ENCODE assay signal across 15 cellular contexts in genomic region chr17:42441717-42442565, GRCh38. TPM values are rescaled to one million over a fixed set of nuclear protein-coding genes. Genes with fewer than 3 reads are reported as not detected.
A peak's percentile ranks its signal among the peaks of the same experiment; 100 is the strongest.
DNase-seq lines count a peak whose midpoint lies in the region; ATAC-seq and TF ChIP-seq lines count a peak whose summit lies in the region.
"Had no signal": no experiment of that assay in that cellular context is flagged by ENCODE, and none has a peak within 500 bp of the region (broad histone marks: within the 10 kb centered on the region; RNA-seq: fewer than 3 reads in every experiment).

No MANE protein-coding gene starts in this region.

- no peaks in the 10 kb centered on the region for H3K36me3 Mint-ChIP-seq in WTC11

- no peaks in the 10 kb centered on the region for H3K9me3 ChIP-seq in heart right ventricle
- no peaks in the 10 kb centered on the region for H3K9me3 ChIP-seq in right lobe of liver
- no peaks in the 10 kb centered on the region for H3K9me3 ChIP-seq in vagina
- H3K9me3 ChIP-seq: body of pancreas had no signal

- H3K27me3 Mint-ChIP-seq in WTC11 (ENCODE audit: low read depth) = no peaks in the 10 kb centered on the region
- H3K27me3 Mint-ChIP-seq in stimulated activated naive CD8-positive, alpha-beta T cell treated with anti-CD3 and anti-CD28 coated beads, Interleukin-15, amount 100 ng/mL, for 72 hours = peaks cover 10% of the 10 kb centered on the region

- no peak for DNase-seq in heart right ventricle
- DNase-seq in Right ventricle myocardium superior = no peak
- no peak for DNase-seq in WTC11 (ENCODE audit: low spot score)
- DNase-seq in right lobe of liver = peak in 1 of 3 donors; percentile 10
- no peak for DNase-seq in stimulated activated naive CD8-positive, alpha-beta T cell treated with anti-CD3 and anti-CD28 coated beads, Interleukin-15, amount 100 ng/mL, for 72 hours
- DNase-seq in NCI-H146 (lab: John Stamatoyannopoulos, UW) = no peak
- no peak for DNase-seq in vagina (ENCODE audit: extremely low spot score in 2 of 2)
- DNase-seq: body of pancreas; IMR-90; mammary epithelial cell; NCI-H748 treated with DMSO at 0.1 percent for 48 hours; stimulated activated CD4-positive, alpha-beta T cell treated with anti-CD3 and anti-CD28 coated beads, Interleukin-1b, Interleukin-23, amount 100 ng/mL, for 48 hours; SW 1271 had no signal

- 41 to 42% methylated on average over 12 of the region's 12 CpGs for WGBS in heart right ventricle, 2 donors
- whole genome bisulfite sequencing in right lobe of liver (ENCODE audit: insufficient coverage, low coverage, low lambda C conversion rate, missing lambda C conversion rate) = 37% methylated on average over 11 of the region's 12 CpGs

- H3K27ac ChIP-seq in heart right ventricle = peak overlapping the region in 6 of 10 donors; percentile 17 to 53 (median 42)
- no peak overlapping the region for H3K27ac ChIP-seq in right lobe of liver
- no peak overlapping the region for H3K27ac ChIP-seq in vagina
- H3K27ac ChIP-seq: body of pancreas had no signal

- no peaks in the 10 kb centered on the region for H3K27me3 ChIP-seq in heart right ventricle
- no peaks in the 10 kb centered on the region for H3K27me3 ChIP-seq in right lobe of liver
- H3K27me3 ChIP-seq in vagina = no peaks in the 10 kb centered on the region
- H3K27me3 ChIP-seq: body of pancreas had no signal

- no peak overlapping the region for H3K4me3 ChIP-seq in heart right ventricle
- no peak overlapping the region for H3K4me3 ChIP-seq in right lobe of liver
- no peak overlapping the region for H3K4me3 ChIP-seq in vagina
- H3K4me3 ChIP-seq: body of pancreas had no signal

- POLR2A ChIA-PET in WTC11 (lab: Charles Lee) = no interaction called here

- H3K4me1 ChIP-seq in heart right ventricle (peaks cover 0 to 24% (median 11%) of the 10 kb centered on the region in 9 donors), right lobe of liver (no peaks in the 10 kb centered on the region), vagina (peaks cover 2% of the 10 kb centered on the region)
- H3K4me1 ChIP-seq: body of pancreas had no signal

- H3K4me3 Mint-ChIP-seq in WTC11 = no peak overlapping the region
- H3K4me3 Mint-ChIP-seq in stimulated activated naive CD8-positive, alpha-beta T cell treated with anti-CD3 and anti-CD28 coated beads, Interleukin-15, amount 100 ng/mL, for 72 hours = no peak overlapping the region

- H3K27ac Mint-ChIP-seq in WTC11 = peak overlapping the region; percentile 66
- H3K27ac Mint-ChIP-seq in stimulated activated naive CD8-positive, alpha-beta T cell treated with anti-CD3 and anti-CD28 coated beads, Interleukin-15, amount 100 ng/mL, for 72 hours = no peak overlapping the region

- H3K4me1 Mint-ChIP-seq in WTC11 = peaks cover 8% of the 10 kb centered on the region
- H3K4me1 Mint-ChIP-seq in stimulated activated naive CD8-positive, alpha-beta T cell treated with anti-CD3 and anti-CD28 coated beads, Interleukin-15, amount 100 ng/mL, for 72 hours = peaks cover 5% of the 10 kb centered on the region

- intact Hi-C loops in heart right ventricle (cut with DNase I) = no loop called here
- intact Hi-C loops in Right ventricle myocardium superior (cut with DNase I) = no loop called here
- intact Hi-C loops in right lobe of liver (cut with DNase I) = no loop called here
- intact Hi-C loops in vagina (cut with DNase I) = no loop called here

- H3K36me3 ChIP-seq in heart right ventricle = no peaks in the 10 kb centered on the region
- H3K36me3 ChIP-seq in right lobe of liver = no peaks in the 10 kb centered on the region
- H3K36me3 ChIP-seq in vagina = no peaks in the 10 kb centered on the region

- CTCF ChIA-PET in WTC11 (lab: Charles Lee) = interaction anchor here (0.5 to 2.2 kb wide), 11 partner anchors 8 to 569 kb away, joined by 3 to 17 read pairs (median 5); no protein-coding TSS in a partner anchor

- ATAC-seq in heart right ventricle (peak in 6 of 8 donors; percentile 28 to 86 (median 46)), Right ventricle myocardium superior (ENCODE audit: poor library complexity) (no peak), WTC11 (peak; percentile 41), right lobe of liver (peak in 3 of 4 donors; percentile 17 to 55 (median 30)), GM21367 (IDR thresholded peaks at IDR 0.05; ENCODE audit: unreplicated experiment) (no peak)
- ATAC-seq in stimulated activated naive CD8-positive, alpha-beta T cell treated with anti-CD3 and anti-CD28 coated beads, Interleukin-15, amount 100 ng/mL, for 72 hours = peak; percentile 48
- ATAC-seq: body of pancreas, esophagus mucosa had no signal

- TF ChIP-seq POLR2A in right lobe of liver (IDR thresholded peaks at IDR 0.05) (no peak), vagina (IDR thresholded peaks at IDR 0.05) (no peak)

- no peak for TF ChIP-seq CTCF in heart right ventricle (IDR thresholded peaks at IDR 0.05)
- TF ChIP-seq CTCF in WTC11 (IDR thresholded peaks at IDR 0.05) = no peak
- no peak for TF ChIP-seq CTCF in right lobe of liver (IDR thresholded peaks at IDR 0.05)
- no peak for TF ChIP-seq CTCF in vagina (IDR thresholded peaks at IDR 0.05)

- H3K9me3 Mint-ChIP-seq in WTC11 = no peaks in the 10 kb centered on the region
- no peaks in the 10 kb centered on the region for H3K9me3 Mint-ChIP-seq in stimulated activated naive CD8-positive, alpha-beta T cell treated with anti-CD3 and anti-CD28 coated beads, Interleukin-15, amount 100 ng/mL, for 72 hours

TF ChIP-seq in WTC11, 78 proteins besides CTCF, POLR2A, EP300 and RAD21:
- no peak for TF ChIP-seq NR3C1 (CRISPR knock-in tag; conservative IDR thresholded peaks at IDR 0.05; ENCODE audit: low read depth)

RNA-seq across cellular contexts. Expression of gene ATP6V0A1, which starts 16.7 kb away (rescaled TPM):
- total RNA-seq in heart right ventricle (10 to 100 TPM; 28.1 to 48.5 (median 32.6) TPM), Right ventricle myocardium superior (29.9 TPM), WTC11 (2021) (49.7 to 55.2 TPM (median 50.9 TPM) in 3 replicates), right lobe of liver (10 to 100 TPM; 36.4 to 66.0 (median 49.4) TPM), vagina (72.4 TPM)
- polyA plus RNA-seq in heart right ventricle = 10 to 100 TPM; 35.2 to 35.6 TPM

RNA-seq across cellular contexts. Expression of gene CAVIN1, which starts 18.9 kb away (rescaled TPM):
- total RNA-seq in heart right ventricle (100 to 1,000 TPM; 176 to 300 (median 241) TPM), Right ventricle myocardium superior (200 TPM), WTC11 (2021) (24.6 to 28.4 TPM (median 27.8 TPM) in 3 replicates), right lobe of liver (10 to 100 TPM in 5 of 6 experiments, 1 to 10 TPM in 1; 8.7 to 29.6 (median 17.4) TPM), vagina (268 TPM)
- polyA plus RNA-seq in heart right ventricle = 100 to 1,000 TPM; 131 to 198 TPM

RNA-seq across cellular contexts. Expression of gene STAT3, which starts 53.7 kb away (rescaled TPM):
- total RNA-seq in heart right ventricle = 100 to 1,000 TPM in 8 of 10 donors, 10 to 100 TPM in 2; 87.2 to 398 (median 115) TPM
- 10 to 100 TPM; 33.9 to 61.7 TPM for polyA plus RNA-seq in heart right ventricle
- 127 TPM for total RNA-seq in Right ventricle myocardium superior
- total RNA-seq in WTC11 (2021) = 74.4 to 98.0 TPM (median 74.9 TPM) in 3 replicates
- total RNA-seq in right lobe of liver = 100 to 1,000 TPM; 108 to 267 (median 208) TPM
- total RNA-seq in vagina = 210 TPM

Comparison
In these comparisons a context has a peak if more than half of its experiments do, and no peak if none do; other contexts are left out.
1. ATAC-seq: peak in heart right ventricle (6 of 8), WTC11 (single experiment), right lobe of liver (3 of 4) and stimulated activated naive CD8-positive, alpha-beta T cell treated with anti-CD3 and anti-CD28 coated beads, Interleukin-15, amount 100 ng/mL, for 72 hours (single experiment); none in Right ventricle myocardium superior (single experiment) and GM21367 (single experiment).
2. H3K27ac ChIP-seq: peak in heart right ventricle (6 of 10); none in right lobe of liver (0 of 3) and vagina (single experiment).